Comparison of ENCODE assay signal across 8 cellular contexts in genomic region chr14:103140316-103141109, GRCh38. TPM values are rescaled to one million over a fixed set of nuclear protein-coding genes. Genes with fewer than 3 reads are reported as not detected.
A peak's percentile ranks its signal among the peaks of the same experiment; 100 is the strongest.
DNase-seq lines count a peak whose midpoint lies in the region; ATAC-seq lines count a peak whose summit lies in the region.

No MANE protein-coding gene starts in this region.

- H3K36me3 Mint-ChIP-seq in activated CD4-positive, alpha-beta T cell treated with anti-CD3 and anti-CD28 coated beads for 36 hours (ENCODE audit: low read depth): no peaks in the 10 kb centered on the region
- peaks cover 2% of the 10 kb centered on the region for H3K36me3 Mint-ChIP-seq in effector memory CD8-positive, alpha-beta T cell (ENCODE audit: insufficient read depth)
- no peaks in the 10 kb centered on the region for H3K36me3 Mint-ChIP-seq in activated CD8-positive, alpha-beta memory T cell treated with anti-CD3 and anti-CD28 coated beads, Interleukin-2, amount 10 ng/mL, durations not matched to agents 7 days and 5 days

- no peaks in the 10 kb centered on the region for H3K9me3 Mint-ChIP-seq in activated CD4-positive, alpha-beta T cell treated with anti-CD3 and anti-CD28 coated beads for 36 hours (ENCODE audit: low read depth)
- H3K9me3 Mint-ChIP-seq in stimulated activated naive CD8-positive, alpha-beta T cell treated with anti-CD3 and anti-CD28 coated beads, Interleukin-15, amount 100 ng/mL, for 72 hours: no peaks in the 10 kb centered on the region
- H3K9me3 Mint-ChIP-seq in effector memory CD8-positive, alpha-beta T cell: no peaks in the 10 kb centered on the region
- H3K9me3 Mint-ChIP-seq in activated CD8-positive, alpha-beta memory T cell treated with anti-CD3 and anti-CD28 coated beads, Interleukin-2, amount 10 ng/mL, durations not matched to agents 7 days and 5 days (ENCODE audit: low read depth): no peaks in the 10 kb centered on the region

- no peaks in the 10 kb centered on the region for H3K4me1 Mint-ChIP-seq in activated CD4-positive, alpha-beta T cell treated with anti-CD3 and anti-CD28 coated beads for 36 hours
- H3K4me1 Mint-ChIP-seq in stimulated activated naive CD8-positive, alpha-beta T cell treated with anti-CD3 and anti-CD28 coated beads, Interleukin-15, amount 100 ng/mL, for 72 hours: peaks cover 14% of the 10 kb centered on the region
- H3K4me1 Mint-ChIP-seq in effector memory CD8-positive, alpha-beta T cell (ENCODE audit: low read depth in 2 of 2): peaks cover 4 to 10% of the 10 kb centered on the region in 2 donors
- H3K4me1 Mint-ChIP-seq in activated CD8-positive, alpha-beta memory T cell treated with anti-CD3 and anti-CD28 coated beads, Interleukin-2, amount 10 ng/mL, durations not matched to agents 7 days and 5 days: no peaks in the 10 kb centered on the region

- H3K27ac Mint-ChIP-seq in activated CD4-positive, alpha-beta T cell treated with anti-CD3 and anti-CD28 coated beads for 36 hours: no peak overlapping the region
- no peak overlapping the region for H3K27ac Mint-ChIP-seq in stimulated activated naive CD8-positive, alpha-beta T cell treated with anti-CD3 and anti-CD28 coated beads, Interleukin-15, amount 100 ng/mL, for 72 hours
- H3K27ac Mint-ChIP-seq in effector memory CD8-positive, alpha-beta T cell: no peak overlapping the region
- H3K27ac Mint-ChIP-seq in activated CD8-positive, alpha-beta memory T cell treated with anti-CD3 and anti-CD28 coated beads, Interleukin-2, amount 10 ng/mL, durations not matched to agents 7 days and 5 days: no peak overlapping the region

- POLR2A ChIA-PET in activated CD4-positive, alpha-beta T cell treated with anti-CD3 and anti-CD28 coated beads for 36 hours (lab: Charles Lee): interaction anchor here (0.7 kb wide), 1 partner anchor 9 kb away, joined by 3 read pairs; no protein-coding TSS in a partner anchor

- peak; percentile 51 for ATAC-seq in activated CD4-positive, alpha-beta T cell treated with anti-CD3 and anti-CD28 coated beads for 36 hours
- peak; percentile 52 for ATAC-seq in HG03520 (IDR thresholded peaks at IDR 0.05; ENCODE audit: unreplicated experiment)
- peak; percentile 31 for ATAC-seq in stimulated activated naive CD8-positive, alpha-beta T cell treated with anti-CD3 and anti-CD28 coated beads, Interleukin-15, amount 100 ng/mL, for 72 hours
- no peak for ATAC-seq in effector memory CD8-positive, alpha-beta T cell (replicated peaks)
- no peak for ATAC-seq in activated CD8-positive, alpha-beta memory T cell treated with anti-CD3 and anti-CD28 coated beads, Interleukin-2, amount 10 ng/mL, durations not matched to agents 7 days and 5 days

- CTCF ChIA-PET in activated CD4-positive, alpha-beta T cell treated with anti-CD3 and anti-CD28 coated beads for 36 hours (lab: Charles Lee): interaction anchor here (0.7 to 1.2 kb wide), 3 partner anchors 34 to 150 kb away, joined by 3 to 12 read pairs (median 5); no protein-coding TSS in a partner anchor
- CTCF ChIA-PET in activated CD8-positive, alpha-beta memory T cell treated with anti-CD3 and anti-CD28 coated beads, Interleukin-2, amount 10 ng/mL, durations not matched to agents 7 days and 5 days (lab: Charles Lee): no interaction called here

- intact Hi-C loops in activated CD4-positive, alpha-beta T cell treated with anti-CD3 and anti-CD28 coated beads for 36 hours (cut with DNase I, micrococcal nuclease): loop anchor here in 1 of 2 experiments (1.0 to 2.0 kb wide), 2 partner anchors 35 to 66 kb away; no protein-coding TSS in a partner anchor

- H3K27me3 Mint-ChIP-seq in activated CD4-positive, alpha-beta T cell treated with anti-CD3 and anti-CD28 coated beads for 36 hours: peaks cover 33% of the 10 kb centered on the region
- peaks cover 58% of the 10 kb centered on the region for H3K27me3 Mint-ChIP-seq in stimulated activated naive CD8-positive, alpha-beta T cell treated with anti-CD3 and anti-CD28 coated beads, Interleukin-15, amount 100 ng/mL, for 72 hours
- peaks cover 27 to 78% of the 10 kb centered on the region in 2 donors for H3K27me3 Mint-ChIP-seq in effector memory CD8-positive, alpha-beta T cell
- H3K27me3 Mint-ChIP-seq in activated CD8-positive, alpha-beta memory T cell treated with anti-CD3 and anti-CD28 coated beads, Interleukin-2, amount 10 ng/mL, durations not matched to agents 7 days and 5 days: peaks cover 34% of the 10 kb centered on the region

- DNase-seq in activated CD4-positive, alpha-beta T cell treated with anti-CD3 and anti-CD28 coated beads for 36 hours: no peak
- no peak for DNase-seq in activated CD4-positive, alpha-beta T cell treated with anti-CD3 and anti-CD28 coated beads for 4 hours
- peak; percentile 36 for DNase-seq in OCI-M1 (lab: John Stamatoyannopoulos, UW)
- DNase-seq in stimulated activated naive CD8-positive, alpha-beta T cell treated with anti-CD3 and anti-CD28 coated beads, Interleukin-15, amount 100 ng/mL, for 72 hours: no peak
- no peak for DNase-seq in effector memory CD8-positive, alpha-beta T cell
- no peak for DNase-seq in activated CD4-positive, alpha-beta T cell treated with anti-CD3 and anti-CD28 coated beads for 1 hour
- DNase-seq in activated CD8-positive, alpha-beta memory T cell treated with anti-CD3 and anti-CD28 coated beads, Interleukin-2, amount 10 ng/mL, durations not matched to agents 7 days and 5 days: no peak

- H3K4me3 Mint-ChIP-seq in activated CD4-positive, alpha-beta T cell treated with anti-CD3 and anti-CD28 coated beads for 36 hours: no peak overlapping the region
- no peak overlapping the region for H3K4me3 Mint-ChIP-seq in stimulated activated naive CD8-positive, alpha-beta T cell treated with anti-CD3 and anti-CD28 coated beads, Interleukin-15, amount 100 ng/mL, for 72 hours
- no peak overlapping the region for H3K4me3 Mint-ChIP-seq in effector memory CD8-positive, alpha-beta T cell
- no peak overlapping the region for H3K4me3 Mint-ChIP-seq in activated CD8-positive, alpha-beta memory T cell treated with anti-CD3 and anti-CD28 coated beads, Interleukin-2, amount 10 ng/mL, durations not matched to agents 7 days and 5 days

RNA-seq across cellular contexts. Expression of gene TNFAIP2, which starts 17.3 kb away (rescaled TPM):
- total RNA-seq in activated CD4-positive, alpha-beta T cell treated with anti-CD3 and anti-CD28 coated beads for 36 hours: 1 to 10 TPM; 1.7 to 1.8 TPM
- total RNA-seq in activated CD8-positive, alpha-beta memory T cell treated with anti-CD3 and anti-CD28 coated beads, Interleukin-2, amount 10 ng/mL, durations not matched to agents 7 days and 5 days: 1 to 10 TPM in 1 of 2 experiments, not detected in 1; 2.1 TPM

RNA-seq across cellular contexts. Expression of gene EXOC3L4, which starts 46.0 kb away (rescaled TPM):
- not detected for total RNA-seq in activated CD4-positive, alpha-beta T cell treated with anti-CD3 and anti-CD28 coated beads for 36 hours
- not detected for total RNA-seq in activated CD8-positive, alpha-beta memory T cell treated with anti-CD3 and anti-CD28 coated beads, Interleukin-2, amount 10 ng/mL, durations not matched to agents 7 days and 5 days

RNA-seq across cellular contexts. Expression of gene LBHD2, which starts 56.5 kb away (rescaled TPM):
- not detected for total RNA-seq in activated CD4-positive, alpha-beta T cell treated with anti-CD3 and anti-CD28 coated beads for 36 hours
- total RNA-seq in activated CD8-positive, alpha-beta memory T cell treated with anti-CD3 and anti-CD28 coated beads, Interleukin-2, amount 10 ng/mL, durations not matched to agents 7 days and 5 days: not detected

Comparison
In these comparisons a context has a peak if more than half of its experiments do, and no peak if none do; other contexts are left out.
1. ATAC-seq: peak in activated CD4-positive, alpha-beta T cell treated with anti-CD3 and anti-CD28 coated beads for 36 hours (single experiment), HG03520 (single experiment) and stimulated activated naive CD8-positive, alpha-beta T cell treated with anti-CD3 and anti-CD28 coated beads, Interleukin-15, amount 100 ng/mL, for 72 hours (single experiment); none in effector memory CD8-positive, alpha-beta T cell (single experiment) and activated CD8-positive, alpha-beta memory T cell treated with anti-CD3 and anti-CD28 coated beads, Interleukin-2, amount 10 ng/mL, durations not matched to agents 7 days and 5 days (single experiment).